In the genomic region with DNA sequence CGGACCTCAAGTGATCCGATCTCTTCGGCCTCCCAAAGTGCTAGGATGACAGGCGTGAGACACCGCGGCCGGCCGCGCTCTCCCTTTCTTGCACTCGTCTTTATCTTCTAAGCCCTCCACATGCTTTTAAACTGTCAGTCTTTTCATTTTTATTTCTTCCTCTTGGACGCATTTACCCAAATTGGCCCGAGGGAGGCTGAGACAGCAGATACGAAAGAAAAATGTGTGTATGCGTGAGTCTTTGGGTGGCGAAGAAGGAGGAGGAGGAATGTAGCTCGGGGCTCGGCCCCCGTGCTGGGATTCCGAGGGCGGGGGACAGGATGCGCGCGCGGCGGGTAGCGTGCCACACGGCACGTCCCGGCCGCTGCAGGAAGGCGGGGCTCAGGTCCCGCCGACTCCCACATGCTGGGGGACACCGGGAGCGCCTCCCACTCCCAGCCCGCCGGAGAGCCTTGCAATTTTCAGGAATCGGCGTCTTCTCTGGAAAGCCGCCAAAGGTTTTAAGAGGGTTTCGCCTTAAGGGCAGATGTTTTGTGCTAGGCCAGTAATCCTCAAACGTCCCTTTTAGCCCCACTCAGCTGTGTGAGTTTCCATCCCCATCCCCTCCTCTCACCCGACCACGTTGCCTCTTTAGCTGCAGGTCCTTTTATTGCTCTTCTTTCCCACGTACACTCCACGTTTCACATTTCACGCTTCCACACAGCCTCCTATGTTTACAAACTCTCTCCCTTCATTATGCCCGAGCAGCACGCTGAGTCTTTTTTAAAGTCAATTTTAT, we compare ENCODE assay signal across 8 cellular contexts. TPM values are rescaled to one million over a fixed set of nuclear protein-coding genes. Genes with fewer than 3 reads are reported as not detected.
A peak's percentile ranks its signal among the peaks of the same experiment; 100 is the strongest.
DNase-seq lines count a peak whose midpoint lies in the region; ATAC-seq and TF ChIP-seq lines count a peak whose summit lies in the region.

No MANE protein-coding gene starts in this region.

- under 1% methylated on average over 41 of the region's 49 CpGs for WGBS in esophagus muscularis mucosa

- H3K27me3 ChIP-seq in esophagus muscularis mucosa, result no peaks in the 10 kb centered on the region

- TF ChIP-seq CTCF in esophagus muscularis mucosa (IDR thresholded peaks at IDR 0.05), result peak in 1 of 3 experiments; percentile 20

- H3K36me3 ChIP-seq in esophagus muscularis mucosa, result no peaks in the 10 kb centered on the region

- ATAC-seq in GM19452 (IDR thresholded peaks at IDR 0.05; ENCODE audit: unreplicated experiment), result peak; percentile 93
- peak; percentile 79 to 81 for ATAC-seq in naive B cell (ENCODE audit: low read depth in 2 of 2)

- peak overlapping the region; percentile 75 to 92 (median 86) for H3K27ac ChIP-seq in esophagus muscularis mucosa (replicated peaks in 1 of 4)

- peak; percentile 22 for TF ChIP-seq POLR2A in esophagus muscularis mucosa (IDR thresholded peaks at IDR 0.05; ENCODE audit: low read depth)

- no peaks in the 10 kb centered on the region for H3K9me3 ChIP-seq in esophagus muscularis mucosa

- H3K9me3 Mint-ChIP-seq in naive B cell, result peaks cover 0 to 4% (median 0%) of the 10 kb centered on the region in 7 donors

- peaks cover 14 to 57% (median 27%) of the 10 kb centered on the region in 3 donors for H3K4me1 Mint-ChIP-seq in naive B cell

- TF ChIP-seq EP300 in esophagus muscularis mucosa (IDR thresholded peaks at IDR 0.05), result no peak

- H3K36me3 Mint-ChIP-seq in naive B cell, result no peaks in the 10 kb centered on the region

- peak; percentile 93 for DNase-seq in CMK (ENCODE audit: low read depth)
- DNase-seq in HK-2 (ENCODE audit: unreplicated experiment), result peak; percentile 73
- DNase-seq in OCI-M1 (lab: John Stamatoyannopoulos, UW), result peak; percentile 91
- peak; percentile 89 to 93 for DNase-seq in activated T-cell treated with anti-CD3 and anti-CD28 coated beads, Interleukin-2, amount 50 U/mL, for 48 hours
- DNase-seq in esophagus muscularis mucosa (ENCODE audit: extremely low spot score), result peak; percentile 96
- DNase-seq in naive B cell, result peak; percentile 82
- peak; percentile 79 to 92 for DNase-seq in stimulated activated CD8-positive, alpha-beta memory T cell treated with anti-CD3 and anti-CD28 coated beads, Interleukin-7, amount 100 ng/mL, for 48 hours (ENCODE audit: extremely low read depth in 1 of 2, low read depth in 1 of 2)

- H3K27ac Mint-ChIP-seq in naive B cell, result peak overlapping the region; percentile 98 to 100 (median 98)

- peaks cover 16 to 24% (median 21%) of the 10 kb centered on the region in 4 donors for H3K4me1 ChIP-seq in esophagus muscularis mucosa

- no peaks in the 10 kb centered on the region for H3K27me3 Mint-ChIP-seq in naive B cell

- intact Hi-C loops in esophagus muscularis mucosa (cut with DNase I), result no loop called here

- H3K4me3 ChIP-seq in esophagus muscularis mucosa, result peak overlapping the region; percentile 53 to 63 (median 59)

- H3K4me3 Mint-ChIP-seq in naive B cell, result peak overlapping the region; percentile 83 to 98 (median 90)

RNA-seq across cellular contexts. Expression of a gene that starts 34.7 kb away (rescaled TPM):
- total RNA-seq in esophagus muscularis mucosa, result 100 to 1,000 TPM in 1 of 4 donors, 10 to 100 TPM in 3; 10.7 to 102 (median 13.5) TPM
- 100 to 1,000 TPM in 5 of 6 donors, 10 to 100 TPM in 1; 86.8 to 234 (median 144) TPM for polyA plus RNA-seq in naive B cell (ENCODE audit: low read depth in 6 of 6)

Comparison
In these comparisons a context has a peak if more than half of its experiments do, and no peak if none do; other contexts are left out.
1. Peak in every context shown above with its lines: DNase-seq, ATAC-seq, H3K4me3 ChIP-seq and H3K27ac ChIP-seq.